In the genomic region with DNA sequence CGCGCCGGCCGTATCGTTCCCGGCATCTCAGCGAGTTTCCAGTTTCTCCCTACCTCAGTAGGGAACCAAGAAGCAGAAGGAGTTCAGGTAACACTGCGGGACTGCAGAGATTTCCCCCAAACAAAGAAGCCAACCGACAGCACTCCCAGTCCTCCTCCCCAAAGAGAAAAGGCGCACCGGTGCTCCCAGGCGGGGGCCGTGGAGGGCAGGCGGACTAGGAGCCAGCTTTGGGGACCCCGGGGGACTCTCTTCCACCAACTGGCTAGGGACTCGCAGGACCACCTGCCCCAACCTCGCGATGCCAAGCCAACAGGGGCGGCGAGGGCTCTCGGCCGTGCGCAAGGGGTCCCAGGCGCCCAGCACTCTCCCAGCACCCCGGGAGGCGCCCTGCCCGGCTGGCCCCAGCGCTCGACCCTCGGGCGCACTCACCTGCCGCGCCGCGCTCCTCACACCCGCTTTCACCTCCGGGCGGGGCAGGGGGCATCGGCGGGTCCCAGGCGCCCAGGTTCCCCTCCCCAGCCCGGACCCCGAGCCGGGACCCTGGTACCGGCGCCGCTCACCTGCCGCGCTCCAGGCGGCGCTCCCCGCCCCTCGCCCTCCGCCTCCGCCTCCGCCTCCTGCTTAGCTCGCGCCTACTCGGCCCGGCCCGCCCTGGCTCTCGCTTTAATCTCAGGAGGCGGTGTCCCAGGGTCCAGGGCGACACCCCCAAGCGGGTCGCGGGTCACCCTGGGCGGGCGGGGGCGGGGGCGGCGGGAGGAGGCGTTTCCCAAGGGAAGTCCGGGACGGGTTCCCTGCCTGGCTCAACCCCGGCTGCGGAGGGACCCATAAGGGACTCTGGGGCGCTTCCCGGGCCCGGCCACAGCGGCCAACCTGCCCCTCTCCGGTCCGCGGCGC, we compare ENCODE assay signal across 10 cellular contexts. TPM values are rescaled to one million over a fixed set of nuclear protein-coding genes. Genes with fewer than 3 reads are reported as not detected.
DNase-seq lines count a peak whose midpoint lies in the region; ATAC-seq and TF ChIP-seq lines count a peak whose summit lies in the region.
"Had no signal": no experiment of that assay in that cellular context is flagged by ENCODE, and none has a peak within 500 bp of the region (broad histone marks: within the 10 kb centered on the region; RNA-seq: fewer than 3 reads in every experiment).

TMPRSS2 (minus strand) TSS at position 638 of the 894 bp plus-strand sequence. CDS start 10,025 bp downstream, outside the sequence.

- ATAC-seq in HG02973 (IDR thresholded peaks at IDR 0.05; ENCODE audit: unreplicated experiment): no peak

- H4K20me1 ChIP-seq in hepatocyte (ENCODE audit: insufficient read depth, poor library complexity, severe bottlenecking) (peaks cover 26% of the 10 kb centered on the region), osteoblast (ENCODE audit: insufficient read depth, low read length) (no peaks in the 10 kb centered on the region)

- no peaks in the 10 kb centered on the region for H3K9me3 ChIP-seq in SK-N-MC (ENCODE audit: low read depth, low read length)
- no peaks in the 10 kb centered on the region for H3K9me3 ChIP-seq in hepatocyte (ENCODE audit: low read depth)
- H3K9me3 ChIP-seq in osteoblast (ENCODE audit: low read depth, low read length): no peaks in the 10 kb centered on the region

- H3K4me2 ChIP-seq in hepatocyte: peak within 1 kb of the TSS; percentile 86
- no peak within 1 kb of the TSS for H3K4me2 ChIP-seq in osteoblast (ENCODE audit: insufficient read depth, low read length)

- 2% methylated on average over 43 of the region's 85 CpGs for WGBS in hepatocyte (ENCODE audit: low lambda C conversion rate, missing lambda C conversion rate)

- H3K79me2 ChIP-seq in hepatocyte (peaks cover 58% of the 10 kb centered on the region), osteoblast (ENCODE audit: insufficient read depth, low read length) (no peaks in the 10 kb centered on the region)

- H3K4me1 ChIP-seq in hepatocyte (ENCODE audit: insufficient read depth): peaks cover 26% of the 10 kb centered on the region
- no peaks in the 10 kb centered on the region for H3K4me1 ChIP-seq in osteoblast (ENCODE audit: insufficient read depth, low read length)

- no peak within 1 kb of the TSS for H3K9ac ChIP-seq in SK-N-MC (ENCODE audit: insufficient read length)

- no peaks in the 10 kb centered on the region for H3K9me2 ChIP-seq in hepatocyte (replicated peaks; ENCODE audit: insufficient read depth)

- DNase-seq in ELF-1 (ENCODE audit: low read depth, low spot score) (peak; percentile 62), SK-N-MC (ENCODE audit: low read depth, low spot score) (no peak), hepatocyte (ENCODE audit: low spot score) (peak; percentile 91), osteoblast (ENCODE audit: insufficient read length, low spot score, missing footprints) (peak; percentile 84), DMS153 treated with DMSO at 0.1 percent for 48 hours (lab: John Stamatoyannopoulos, UW; ENCODE audit: unreplicated experiment) (no peak), NCI-H1092 treated with DMSO at 0.1 percent for 48 hours (lab: John Stamatoyannopoulos, UW) (no peak), globus pallidus (ENCODE audit: low spot score) (no peak)
- DNase-seq: NCI-H1092, SW 1271 had no signal

- H3K27me3 ChIP-seq in hepatocyte (peaks cover 25% of the 10 kb centered on the region), osteoblast (ENCODE audit: insufficient read depth, low read length) (peaks cover 41% of the 10 kb centered on the region)

- no peaks in the 10 kb centered on the region for H3K36me3 ChIP-seq in SK-N-MC (ENCODE audit: insufficient read depth, low read length)
- H3K36me3 ChIP-seq in hepatocyte (replicated peaks; ENCODE audit: insufficient read depth, low read depth): no peaks in the 10 kb centered on the region
- no peaks in the 10 kb centered on the region for H3K36me3 ChIP-seq in osteoblast (ENCODE audit: insufficient read depth, low read length)

- peak within 1 kb of the TSS; percentile 31 for H2AFZ ChIP-seq in hepatocyte
- H2AFZ ChIP-seq in osteoblast (ENCODE audit: low read length): no peak within 1 kb of the TSS

- 0 out of 2 replicates have a peak within 1 kb of the TSS, but pooled peaks have one; percentile 25 for H3K4me3 ChIP-seq in SK-N-MC
- H3K4me3 ChIP-seq in hepatocyte: peak within 1 kb of the TSS; percentile 75
- no peak within 1 kb of the TSS for H3K4me3 ChIP-seq in osteoblast (ENCODE audit: insufficient read depth, low read length)

- H3K27ac ChIP-seq in SK-N-MC (no peak within 1 kb of the TSS), hepatocyte (peak within 1 kb of the TSS; percentile 96), osteoblast (ENCODE audit: low read depth, low read length) (no peak within 1 kb of the TSS)

- TF ChIP-seq CTCF in hepatocyte (IDR thresholded peaks at IDR 0.05; ENCODE audit: poor library complexity): no peak
- no peak for TF ChIP-seq CTCF in osteoblast (IDR thresholded peaks at IDR 0.05; ENCODE audit: extremely low read depth, low read depth, low read length)

RNA-seq across cellular contexts. Expression of gene TMPRSS2, which starts in this region (rescaled TPM):
- total RNA-seq in hepatocyte: 113 and 121 TPM in 2 replicates
- 50.8 and 65.9 TPM in 2 replicates for polyA plus RNA-seq in hepatocyte
- under 0.01 TPM in 1 of 2 replicates, not detected in the other for total RNA-seq in osteoblast

Comparison
In these comparisons a context has a peak if more than half of its experiments do, and no peak if none do; other contexts are left out.
1. RNA of gene TMPRSS2 (total RNA-seq): 113 to 121 TPM in hepatocyte; under 0.01 TPM in osteoblast; every median in the first group is over 100 times any median in the second.
2. Peak in DNase-seq in osteoblast; RNA of the gene not detected or under 1 TPM.
3. DNase-seq: peak in ELF-1 (single experiment) and hepatocyte (single experiment); none in SK-N-MC (single experiment), DMS153 treated with DMSO at 0.1 percent for 48 hours (single experiment), NCI-H1092 treated with DMSO at 0.1 percent for 48 hours (single experiment) and globus pallidus (single experiment).